ENCODE assay signal across 8 cellular contexts in genomic region chr5:40570408-40571129, GRCh38.
DNase-seq lines count a peak whose midpoint lies in the region; ATAC-seq, FAIRE-seq and TF ChIP-seq lines count a peak whose summit lies in the region.

No MANE protein-coding gene starts in this region.

- ATAC-seq in HG03135 (IDR thresholded peaks at IDR 0.05; ENCODE audit: unreplicated experiment), result peak; percentile 86

- H3K79me1 ChIP-seq in trophoblast cell (ENCODE audit: low read length), result no peaks in the 10 kb centered on the region

- peak; percentile 16 for DNase-seq in ACHN
- DNase-seq in GM19239 (ENCODE audit: insufficient read length, low spot score), result no peak
- DNase-seq in endothelial cell of umbilical vein (ENCODE audit: low read depth, low spot score), result peak; percentile 73
- DNase-seq in trophoblast cell, result no peak
- DNase-seq in stimulated activated CD4-positive, alpha-beta T cell treated with anti-CD3 and anti-CD28 coated beads, Interleukin-4, amount 100 ng/mL, for 1 hour, result no peak
- no peak for DNase-seq in effector CD4-positive, alpha-beta T cell
- DNase-seq in stomach, result no peak

- H3K4me1 ChIP-seq in endothelial cell of umbilical vein (ENCODE audit: control insufficient read depth, extremely low read depth, insufficient read depth, low read length) (peaks cover 18% of the 10 kb centered on the region), trophoblast cell (ENCODE audit: control insufficient read depth in 1 of 2, insufficient read depth in 2 of 2, low read length in 2 of 2) (no peaks in the 10 kb centered on the region), stomach (no peaks in the 10 kb centered on the region)

- H2BK12ac ChIP-seq in trophoblast cell (ENCODE audit: low read length), result no peak overlapping the region

- no peak overlapping the region for H2AK5ac ChIP-seq in trophoblast cell (ENCODE audit: low read length)

- H4K91ac ChIP-seq in trophoblast cell (ENCODE audit: low read depth, low read length), result no peak overlapping the region

- no peak for TF ChIP-seq EP300 in stomach (IDR thresholded peaks at IDR 0.05)

- CTCF ChIA-PET in endothelial cell of umbilical vein (lab: Charles Lee), result interaction anchor here (0.7 to 1.4 kb wide), 3 partner anchors 18 to 119 kb away, joined by 3 read pairs; no protein-coding TSS in a partner anchor

- H3K36me3 ChIP-seq in endothelial cell of umbilical vein (ENCODE audit: control insufficient read depth in 2 of 2, extremely low read depth in 1 of 2, insufficient read depth in 2 of 2, low read length in 2 of 2), result no peaks in the 10 kb centered on the region
- H3K36me3 ChIP-seq in trophoblast cell (ENCODE audit: control insufficient read depth in 1 of 2, insufficient read depth in 2 of 2, low read length in 2 of 2), result no peaks in the 10 kb centered on the region
- H3K36me3 ChIP-seq in stomach, result no peaks in the 10 kb centered on the region

- FAIRE-seq in GM19239 (lab: Jason Lieb, UNC), result peak; percentile 75
- peak; percentile 85 for FAIRE-seq in endothelial cell of umbilical vein (lab: Jason Lieb, UNC)

- no peaks in the 10 kb centered on the region for H4K20me1 ChIP-seq in endothelial cell of umbilical vein (replicated peaks; ENCODE audit: control insufficient read depth, extremely low read depth, insufficient read depth, low read length)

- H2AFZ ChIP-seq in endothelial cell of umbilical vein (ENCODE audit: low read depth, low read length) (no peak overlapping the region), trophoblast cell (ENCODE audit: insufficient read depth, low read length, poor library complexity) (no peak overlapping the region)

- H3K14ac ChIP-seq in trophoblast cell (ENCODE audit: low read length), result no peak overlapping the region

- no peak overlapping the region for H4K12ac ChIP-seq in trophoblast cell (ENCODE audit: low read depth, low read length)

- no peaks in the 10 kb centered on the region for H3K9me1 ChIP-seq in endothelial cell of umbilical vein (replicated peaks; ENCODE audit: control insufficient read depth, extremely low read depth, insufficient read depth, low read length)

- TF ChIP-seq POLR2A in endothelial cell of umbilical vein (IDR thresholded peaks at IDR 0.05; ENCODE audit: low read depth, low read length), result no peak
- TF ChIP-seq POLR2A in stomach (IDR thresholded peaks at IDR 0.05), result no peak

- no peak overlapping the region for H2BK5ac ChIP-seq in trophoblast cell (ENCODE audit: low read depth, low read length, poor library complexity)

- intact Hi-C loops in endothelial cell of umbilical vein (cut with micrococcal nuclease), result loop anchor here (1.0 to 2.0 kb wide), 3 partner anchors 18 to 622 kb away; partner anchors contain the start of gene PTGER4
- intact Hi-C loops in stomach (cut with DNase I; ENCODE audit: low total_unique reads), result no loop called here

- no peaks in the 10 kb centered on the region for H3K79me2 ChIP-seq in endothelial cell of umbilical vein (ENCODE audit: control insufficient read depth, insufficient read depth, low read length)
- H3K79me2 ChIP-seq in trophoblast cell (ENCODE audit: control insufficient read depth, insufficient read depth, low read length, poor library complexity), result no peaks in the 10 kb centered on the region

- WGBS in trophoblast cell (ENCODE audit: extremely low coverage, insufficient coverage, insufficient read length), result no CpG with 5 or more reads among the region's 2 CpGs
- 88 to 99% (median 98%) methylated on average over 2 of the region's 2 CpGs for WGBS in stomach, 5 donors

- H3K27ac ChIP-seq in endothelial cell of umbilical vein (ENCODE audit: insufficient read depth, low read depth, low read length), result peak overlapping the region; percentile 72
- no peak overlapping the region for H3K27ac ChIP-seq in trophoblast cell (ENCODE audit: low read depth, low read length)
- peak overlapping the region in 1 of 5 donors; percentile 48 for H3K27ac ChIP-seq in stomach

- no peak overlapping the region for H3K4ac ChIP-seq in trophoblast cell (ENCODE audit: low read depth, low read length)

- H3K27me3 ChIP-seq in endothelial cell of umbilical vein (ENCODE audit: control insufficient read depth in 2 of 2, insufficient read depth in 2 of 2, low read length in 2 of 2) (no peaks in the 10 kb centered on the region), trophoblast cell (ENCODE audit: insufficient read depth, low read length) (no peaks in the 10 kb centered on the region), stomach (no peaks in the 10 kb centered on the region)

- POLR2A ChIA-PET in endothelial cell of umbilical vein (lab: Charles Lee), result interaction anchor here (1.1 kb wide), 1 partner anchor 109 kb away, joined by 5 read pairs; the partner anchor contains the start of gene PTGER4

- in situ Hi-C loops in ACHN (cut with HindIII; ENCODE audit: low pct_ligation_motif_present, low pct_unique_long_range_greater_than_20kb, low sequenced_read_pairs), result no loop called here

- H3K4me3 ChIP-seq in endothelial cell of umbilical vein (replicated peaks in 1 of 3; ENCODE audit: insufficient read depth in 1 of 3, low read depth in 1 of 3, low read length in 3 of 3), result no peak overlapping the region
- no peak overlapping the region for H3K4me3 ChIP-seq in trophoblast cell (ENCODE audit: low read depth, low read length)
- H3K4me3 ChIP-seq in stomach, result no peak overlapping the region

- peak overlapping the region; percentile 71 for H3K4me2 ChIP-seq in endothelial cell of umbilical vein (ENCODE audit: insufficient read depth, low read length)
- no peak overlapping the region for H3K4me2 ChIP-seq in trophoblast cell (ENCODE audit: low read length)

- H3K23ac ChIP-seq in trophoblast cell (ENCODE audit: low read length), result no peak overlapping the region

- no peak overlapping the region for H2BK120ac ChIP-seq in trophoblast cell (ENCODE audit: insufficient read depth, low read length, poor library complexity)

- H3K9ac ChIP-seq in endothelial cell of umbilical vein (replicated peaks; ENCODE audit: extremely low read depth, insufficient read depth, low read length) (peak overlapping the region; percentile 7), trophoblast cell (ENCODE audit: low read length) (no peak overlapping the region)

- TF ChIP-seq CTCF in endothelial cell of umbilical vein (IDR thresholded peaks at IDR 0.05; ENCODE audit: extremely low read depth in 1 of 2, insufficient read depth in 1 of 2, low read depth in 1 of 2, low read length in 2 of 2) (no peak), stomach (IDR thresholded peaks at IDR 0.05) (no peak)

- H3K9me3 ChIP-seq in endothelial cell of umbilical vein (replicated peaks; ENCODE audit: control insufficient read depth, insufficient read depth, low read length), result no peaks in the 10 kb centered on the region
- H3K9me3 ChIP-seq in trophoblast cell (ENCODE audit: insufficient read depth, low read depth, low read length), result peaks cover 1% of the 10 kb centered on the region
- no peaks in the 10 kb centered on the region for H3K9me3 ChIP-seq in stomach

- BruUV-seq in endothelial cell of umbilical vein (replicated peaks; lab: Mats Ljungman, UMichigan), result TSS peak; percentile 87

- H3K18ac ChIP-seq in trophoblast cell (ENCODE audit: low read length), result no peak overlapping the region

- dilution Hi-C loops in endothelial cell of umbilical vein (cut with MboI; ENCODE audit: extremely low pct_ligation_motif_present, low sequenced_read_pairs), result no loop called here

- no peak overlapping the region for H4K8ac ChIP-seq in trophoblast cell (ENCODE audit: low read depth, low read length)

TF ChIP-seq in endothelial cell of umbilical vein, 7 proteins besides CTCF, POLR2A, EP300 and RAD21:
- TF ChIP-seq JUN (IDR thresholded peaks at IDR 0.05; ENCODE audit: borderline replicate concordance, insufficient read depth, insufficient read length, low read depth), result peak; percentile 82
- TF ChIP-seq FOS (IDR thresholded peaks at IDR 0.05; ENCODE audit: borderline replicate concordance, insufficient read depth, low read length), result peak; percentile 81
- no peak for TF ChIP-seq POLR2AphosphoS5 (IDR thresholded peaks at IDR 0.05; ENCODE audit: insufficient read depth, low read depth, low read length)
TF ChIP-seq in endothelial cell of umbilical vein: peak in this region for 2.

Comparison
In these comparisons a context has a peak if more than half of its experiments do, and no peak if none do; other contexts are left out.
1. DNase-seq: peak in ACHN (single experiment) and endothelial cell of umbilical vein (single experiment); none in GM19239 (single experiment), trophoblast cell (0 of 2), stimulated activated CD4-positive, alpha-beta T cell treated with anti-CD3 and anti-CD28 coated beads, Interleukin-4, amount 100 ng/mL, for 1 hour (single experiment), effector CD4-positive, alpha-beta T cell (single experiment) and stomach (single experiment).